22 cellular contexts compared by ENCODE assay signal in the genomic region with DNA sequence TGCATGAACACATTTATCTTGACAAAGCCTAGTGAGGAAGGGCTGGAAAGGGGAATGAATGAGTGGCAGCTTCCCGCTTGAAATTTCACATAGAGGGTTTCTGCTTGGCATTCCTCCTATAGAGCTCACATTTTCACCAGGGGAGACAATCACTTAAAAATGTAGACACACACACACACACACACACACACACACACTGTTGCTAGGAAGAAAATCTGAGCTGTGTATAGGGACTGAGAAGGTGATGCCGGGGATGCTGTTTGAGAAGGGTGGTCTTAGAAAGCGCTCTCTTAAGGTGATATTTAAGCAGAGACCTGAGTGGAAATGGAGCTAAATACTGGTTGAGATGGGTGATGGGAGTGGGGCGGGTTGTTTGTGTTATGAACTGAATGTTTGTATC.
"Had no signal": no experiment of that assay in that cellular context is flagged by ENCODE, and none has a peak within 500 bp of the region (broad histone marks: within the 10 kb centered on the region; RNA-seq: fewer than 3 reads in every experiment).

No MANE protein-coding gene starts in this region.

- H3K36me3 ChIP-seq: heart left ventricle, neural progenitor cell, ovary, sigmoid colon, stomach, thyroid gland had no signal

- H3K36me3 Mint-ChIP-seq: neural progenitor cell; stimulated activated effector memory CD8-positive, alpha-beta T cell treated with anti-CD3 and anti-CD28 coated beads, Interleukin-12 subunit alpha, Interleukin-12 subunit beta, amount 100 ng/mL, for 72 hours had no signal

- H3K27me3 ChIP-seq: gastroesophageal sphincter, heart left ventricle, hepatocyte, neural progenitor cell, ovary, sigmoid colon, stomach, thyroid gland had no signal

- H3K27ac Mint-ChIP-seq: effector memory CD8-positive, alpha-beta T cell; naive thymus-derived CD4-positive, alpha-beta T cell; nephron; stimulated activated effector memory CD8-positive, alpha-beta T cell treated with anti-CD3 and anti-CD28 coated beads, Interleukin-12 subunit alpha, Interleukin-12 subunit beta, amount 100 ng/mL, for 72 hours had no signal

- H3K4me3 Mint-ChIP-seq: effector memory CD8-positive, alpha-beta T cell; naive thymus-derived CD4-positive, alpha-beta T cell; nephron; neural progenitor cell; stimulated activated effector memory CD8-positive, alpha-beta T cell treated with anti-CD3 and anti-CD28 coated beads, Interleukin-12 subunit alpha, Interleukin-12 subunit beta, amount 100 ng/mL, for 72 hours had no signal

- H3K27ac ChIP-seq: coronary artery, gastroesophageal sphincter, heart left ventricle, hepatocyte, neural progenitor cell, ovary, psoas muscle, sigmoid colon, stomach, thyroid gland had no signal

- H2AFZ ChIP-seq: hepatocyte, neural progenitor cell had no signal

- H3K79me2 ChIP-seq: hepatocyte had no signal

- H3K9me3 Mint-ChIP-seq: effector memory CD8-positive, alpha-beta T cell; nephron; neural progenitor cell; stimulated activated effector memory CD8-positive, alpha-beta T cell treated with anti-CD3 and anti-CD28 coated beads, Interleukin-12 subunit alpha, Interleukin-12 subunit beta, amount 100 ng/mL, for 72 hours had no signal

- H3K4me2 ChIP-seq: hepatocyte, neural progenitor cell had no signal

- H3K9me3 ChIP-seq: gastroesophageal sphincter, heart left ventricle, ovary, psoas muscle, sigmoid colon, thyroid gland had no signal

- H3K27me3 Mint-ChIP-seq: naive thymus-derived CD4-positive, alpha-beta T cell had no signal

- H3K9ac ChIP-seq: neural progenitor cell had no signal

- H3K4me1 Mint-ChIP-seq: nephron; neural progenitor cell; stimulated activated effector memory CD8-positive, alpha-beta T cell treated with anti-CD3 and anti-CD28 coated beads, Interleukin-12 subunit alpha, Interleukin-12 subunit beta, amount 100 ng/mL, for 72 hours had no signal

- H3K4me3 ChIP-seq: coronary artery, gastroesophageal sphincter, heart left ventricle, hepatocyte, neural progenitor cell, ovary, psoas muscle, sigmoid colon, stomach, thyroid gland had no signal

- DNase-seq: effector memory CD8-positive, alpha-beta T cell; foreskin fibroblast; kidney; mesenchymal stem cell; midbrain; naive thymus-derived CD4-positive, alpha-beta T cell; ovary; posterior cingulate gyrus; psoas muscle; sigmoid colon; stimulated activated CD4-positive, alpha-beta T cell treated with anti-CD3 and anti-CD28 coated beads, Interleukin-2, amount 100 ng/mL, for 24 hours; stimulated activated CD4-positive, alpha-beta T cell treated with anti-CD3 and anti-CD28 coated beads, Interleukin-4, amount 100 ng/mL, for 24 hours; stimulated activated naive CD4-positive, alpha-beta T cell treated with Interleukin-2 at 50 U/mL for 16 hours; stomach; thyroid gland had no signal

- ATAC-seq: effector memory CD8-positive, alpha-beta T cell; gastroesophageal sphincter; psoas muscle; stimulated activated effector memory CD8-positive, alpha-beta T cell treated with anti-CD3 and anti-CD28 coated beads, Interleukin-12 subunit alpha, Interleukin-12 subunit beta, amount 100 ng/mL, for 72 hours had no signal

- H3K4me1 ChIP-seq: gastroesophageal sphincter, neural progenitor cell, psoas muscle, sigmoid colon, stomach, thyroid gland had no signal
